In the genomic region with DNA sequence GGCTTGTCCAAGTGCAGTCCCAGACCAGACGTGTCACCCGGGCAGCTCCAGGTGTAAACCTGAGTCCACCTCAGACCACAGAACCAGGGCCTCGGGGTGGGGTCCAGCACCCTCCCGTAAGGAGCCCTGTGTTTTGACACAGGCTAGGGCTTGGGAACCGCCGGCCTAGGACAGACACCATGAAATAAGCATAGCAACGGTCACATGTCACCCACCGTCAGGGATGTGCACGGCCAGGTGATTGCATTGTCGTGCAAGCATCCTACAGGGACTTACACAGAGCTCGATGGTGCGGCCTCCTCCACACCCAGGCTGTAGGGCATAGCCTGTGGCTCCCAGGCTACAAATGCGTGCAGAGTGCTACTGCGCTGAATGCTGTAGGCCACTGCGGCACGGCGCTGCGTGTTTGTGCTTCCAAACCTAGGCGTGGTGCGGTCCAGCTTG, we compare ENCODE assay signal across 18 cellular contexts. TPM values are rescaled to one million over a fixed set of nuclear protein-coding genes. Genes with fewer than 3 reads are reported as not detected.
DNase-seq lines count a peak whose midpoint lies in the region; ATAC-seq, FAIRE-seq and TF ChIP-seq lines count a peak whose summit lies in the region.
"Had no signal": no experiment of that assay in that cellular context is flagged by ENCODE, and none has a peak within 500 bp of the region (broad histone marks: within the 10 kb centered on the region; RNA-seq: fewer than 3 reads in every experiment).

No MANE protein-coding gene starts in this region.

- H3K9ac ChIP-seq in GM12878 (ENCODE audit: control insufficient read depth, insufficient read depth, low read length): no peak overlapping the region
- H3K9ac ChIP-seq: KMS-11 had no signal

- POLR2A ChIA-PET in GM12878 (lab: Charles Lee): no interaction called here

- in situ Hi-C loops in GM12878 (cut with MboI): no loop called here

- TF ChIP-seq POLR2A in GM12878 (IDR thresholded peaks at IDR 0.05; ENCODE audit: low read depth, low read length): 0 out of 2 replicates have a peak, but pooled peaks have one; percentile 16

- no peaks in the 10 kb centered on the region for H4K20me1 ChIP-seq in GM12878 (ENCODE audit: control insufficient read depth, insufficient read depth)

- DNase-seq in Right ventricle myocardium inferior (ENCODE audit: missing footprints): peak; percentile 47
- DNase-seq in Right ventricle myocardium superior: no peak
- no peak for DNase-seq in GM12878 (ENCODE audit: low read depth, low spot score)
- peak; percentile 27 for DNase-seq in lower lobe of right lung
- no peak for DNase-seq in urothelium cell line (ENCODE audit: low spot score)
- no peak for DNase-seq in GM10266 (ENCODE audit: extremely low spot score)
- DNase-seq: DMS79, GOT3, NCI-H1436, NCI-H2029, Peyer's patch, SHP77 treated with DMSO at 0.1 percent for 48 hours had no signal

- FAIRE-seq in GM12878 (lab: Jason Lieb, UNC): no peak
- peak; percentile 69 for FAIRE-seq in urothelium cell line (lab: Jason Lieb, UNC)
- FAIRE-seq: A204.1, D721Med had no signal

- ATAC-seq in Right ventricle myocardium inferior (no peak), Right ventricle myocardium superior (ENCODE audit: poor library complexity) (no peak), GM12878 (no peak), lower lobe of right lung (peak in 1 of 2 donors; percentile 23), GM21526 (IDR thresholded peaks at IDR 0.05; ENCODE audit: low FRiP score, unreplicated experiment) (no peak), GM19324 (IDR thresholded peaks at IDR 0.05; ENCODE audit: low FRiP score, unreplicated experiment) (no peak)

- peaks cover 7% of the 10 kb centered on the region for H3K4me1 ChIP-seq in GM12878 (ENCODE audit: control insufficient read depth, insufficient read depth, low read length)
- no peaks in the 10 kb centered on the region for H3K4me1 ChIP-seq in lower lobe of right lung
- H3K4me1 ChIP-seq: Peyer's patch had no signal

- TF ChIP-seq EP300 in GM12878 (IDR thresholded peaks at IDR 0.05; ENCODE audit: borderline replicate concordance in 1 of 2, control insufficient read depth in 1 of 2, low read depth in 2 of 2, low read length in 2 of 2): no peak

- H3K4me3 ChIP-seq in GM12878 (no peak overlapping the region), lower lobe of right lung (no peak overlapping the region)
- H3K4me3 ChIP-seq: BLaER1 treated with 17β-estradiol and CSF1 and Interleukin-3, amounts not matched to agents 10 nM and 100 nM; Peyer's patch had no signal

- no TSS peak for BruUV-seq in GM12878 (replicated peaks; lab: Mats Ljungman, UMichigan)

- H3K36me3 ChIP-seq in GM12878 (ENCODE audit: control insufficient read depth in 2 of 2, insufficient read depth in 2 of 2, low read length in 1 of 2) (peaks cover 13 to 19% of the 10 kb centered on the region in 2 experiments; a peak in 3 of 4 replicates), lower lobe of right lung (peaks cover 44% of the 10 kb centered on the region)

- RAD21 ChIA-PET in GM12878 (lab: Charles Lee; ENCODE audit: unreplicated experiment): no interaction called here

- intact Hi-C loops in Right ventricle myocardium inferior (cut with DNase I): no loop called here
- intact Hi-C loops in Right ventricle myocardium superior (cut with DNase I): no loop called here
- intact Hi-C loops in GM12878 (cut with micrococcal nuclease; ENCODE audit: unreplicated experiment): no loop called here
- intact Hi-C loops in lower lobe of right lung (cut with DNase I): no loop called here

- H3K27me3 ChIP-seq in GM12878 (replicated peaks in 1 of 2; ENCODE audit: control insufficient read depth in 2 of 2, insufficient read depth in 2 of 2, low read length in 1 of 2) (no peaks in the 10 kb centered on the region), lower lobe of right lung (ENCODE audit: low read depth) (no peaks in the 10 kb centered on the region)
- H3K27me3 ChIP-seq: BLaER1 treated with 17β-estradiol and CSF1 and Interleukin-3, amounts not matched to agents 10 nM and 100 nM; Peyer's patch had no signal

- no peak overlapping the region for H2AFZ ChIP-seq in GM12878 (ENCODE audit: control insufficient read depth, low read depth, low read length)

- H3K27ac ChIP-seq in GM12878 (ENCODE audit: control insufficient read depth, insufficient read depth) (no peak overlapping the region), lower lobe of right lung (no peak overlapping the region)
- H3K27ac ChIP-seq: BLaER1 treated with 17β-estradiol and CSF1 and Interleukin-3, amounts not matched to agents 10 nM and 100 nM; KMS-11; Peyer's patch had no signal

- CTCF ChIA-PET in GM12878 (lab: Yijun Ruan, JAX): no interaction called here

- H3K4me2 ChIP-seq in GM12878 (ENCODE audit: control insufficient read depth, insufficient read depth): no peak overlapping the region
- H3K4me2 ChIP-seq: BLaER1 treated with 17β-estradiol and CSF1 and Interleukin-3, amounts not matched to agents 10 nM and 100 nM; KMS-11 had no signal

- no peak for TF ChIP-seq CTCF in GM12878 (IDR thresholded peaks at IDR 0.05 in 2 of 3, conservative IDR thresholded peaks at IDR 0.05 in 1 of 3; ENCODE audit: control insufficient read depth in 2 of 3, extremely low read depth in 1 of 3, insufficient read depth in 1 of 3, low read depth in 3 of 3, low read length in 3 of 3)
- TF ChIP-seq CTCF in lower lobe of right lung (IDR thresholded peaks at IDR 0.05): no peak
- TF ChIP-seq CTCF in GM10266 (IDR thresholded peaks at IDR 0.05; ENCODE audit: control insufficient read depth, insufficient read depth, low read depth, missing control alignments): no peak

- SMC1A ChIA-PET in GM12878 (lab: Charles Lee; ENCODE audit: uncharacterized antibody, unreplicated experiment): no interaction called here

- H3K9me3 ChIP-seq in GM12878 (replicated peaks; ENCODE audit: control insufficient read depth, insufficient read depth, low read length): no peaks in the 10 kb centered on the region
- no peaks in the 10 kb centered on the region for H3K9me3 ChIP-seq in lower lobe of right lung
- H3K9me3 ChIP-seq: BLaER1 treated with 17β-estradiol and CSF1 and Interleukin-3, amounts not matched to agents 10 nM and 100 nM; Peyer's patch had no signal

- no peaks in the 10 kb centered on the region for H3K79me2 ChIP-seq in GM12878 (ENCODE audit: control insufficient read depth, insufficient read depth, low read length)

- WGBS in GM12878 (ENCODE audit: insufficient coverage, insufficient replicate concordance, low lambda C conversion rate, missing lambda C conversion rate): 93% methylated on average over 20 of the region's 20 CpGs

- TF ChIP-seq RAD21 in GM12878 (IDR thresholded peaks at IDR 0.05; ENCODE audit: insufficient read depth, low read depth, low read length): no peak

TF ChIP-seq in GM12878, 131 proteins besides CTCF, POLR2A, EP300 and RAD21:
- TF ChIP-seq ZNF217 (IDR thresholded peaks at IDR 0.05) (no peak), BACH1 (IDR thresholded peaks at IDR 0.05; ENCODE audit: borderline replicate concordance) (no peak)
- TF ChIP-seq, protein P1, sequence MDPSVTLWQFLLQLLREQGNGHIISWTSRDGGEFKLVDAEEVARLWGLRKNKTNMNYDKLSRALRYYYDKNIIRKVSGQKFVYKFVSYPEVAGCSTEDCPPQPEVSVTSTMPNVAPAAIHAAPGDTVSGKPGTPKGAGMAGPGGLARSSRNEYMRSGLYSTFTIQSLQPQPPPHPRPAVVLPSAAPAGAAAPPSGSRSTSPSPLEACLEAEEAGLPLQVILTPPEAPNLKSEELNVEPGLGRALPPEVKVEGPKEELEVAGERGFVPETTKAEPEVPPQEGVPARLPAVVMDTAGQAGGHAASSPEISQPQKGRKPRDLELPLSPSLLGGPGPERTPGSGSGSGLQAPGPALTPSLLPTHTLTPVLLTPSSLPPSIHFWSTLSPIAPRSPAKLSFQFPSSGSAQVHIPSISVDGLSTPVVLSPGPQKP (IDR thresholded peaks at IDR 0.05; ENCODE audit: low read depth, low read length): no peak

RNA-seq across cellular contexts. Expression of a gene that starts 10.6 kb away (rescaled TPM):
- total RNA-seq in Right ventricle myocardium inferior: 5.9 TPM
- 6.0 TPM for total RNA-seq in Right ventricle myocardium superior
- 22.3 and 26.6 TPM in 2 replicates for total RNA-seq in GM12878 (2013; cell fraction: nucleolus; rRNA removed)
- total RNA-seq in GM12878 (2014; rRNA removed): 15.4 and 19.4 TPM in 2 replicates
- total RNA-seq in GM12878 (2014; rRNA removed; fragmentation: Illumina TruSeq; extraction: Trizol): 16.0 and 17.6 TPM in 2 replicates
- total RNA-seq in GM12878 (2021): 14.8 and 16.7 TPM in 2 replicates
- polyA plus RNA-seq in GM12878 (2011; ENCODE audit: low read depth): 28.4 TPM
- 30.8 and 32.5 TPM in 2 replicates for polyA plus RNA-seq in GM12878 (2011; rRNA removed)
- polyA plus RNA-seq in GM12878 (2011; cell fraction: cytosol; rRNA removed): 27.5 TPM in 2 replicates
- polyA plus RNA-seq in GM12878 (2011; cell fraction: nucleus; rRNA removed): 22.1 and 26.6 TPM in 2 replicates
- 28.4 and 35.3 TPM in 2 replicates for polyA plus RNA-seq in GM12878 (2012)
- polyA plus RNA-seq in GM12878 (2014; fragmentation: Illumina TruSeq; extraction: Trizol): 14.1 and 17.2 TPM in 2 replicates
- 10 to 100 TPM; 34.9 to 39.9 TPM for polyA plus RNA-seq in GM12878 (2014; fragmentation: Nextera tagmentation; extraction: Ambion mirVana)
- 19.8 and 23.1 TPM in 2 replicates for polyA plus RNA-seq in GM12878 (2014; rRNA removed)
- 10 to 100 TPM; 21.7 to 23.1 TPM for polyA plus RNA-seq in GM12878 (2016; fragmentation: Nextera tagmentation; extraction: Ambion mirVana)
- polyA minus RNA-seq in GM12878 (2011; rRNA and poly(A)+ RNA removed): 12.7 and 16.2 TPM in 2 replicates
- polyA minus RNA-seq in GM12878 (2011; cell fraction: cytosol; rRNA and poly(A)+ RNA removed): 5.8 and 9.6 TPM in 2 replicates
- polyA minus RNA-seq in GM12878 (2011; cell fraction: nucleus; rRNA and poly(A)+ RNA removed): 15.6 and 20.4 TPM in 2 replicates
- 14.8 TPM for total RNA-seq in lower lobe of right lung

Comparison
In these comparisons a context has a peak if more than half of its experiments do, and no peak if none do; other contexts are left out.
1. DNase-seq: peak in Right ventricle myocardium inferior (single experiment) and lower lobe of right lung (single experiment); none in Right ventricle myocardium superior (single experiment), GM12878 (single experiment), urothelium cell line (single experiment) and GM10266 (single experiment).